In genomic region chr11:88405853-88406252, GRCh38 we compare ENCODE assay signal across 26 cellular contexts.
"Had no signal": no experiment of that assay in that cellular context is flagged by ENCODE, and none has a peak within 500 bp of the region (broad histone marks: within the 10 kb centered on the region; RNA-seq: fewer than 3 reads in every experiment).

No MANE protein-coding gene starts in this region.

- H3K4me3 ChIP-seq: esophagus muscularis mucosa, gastroesophageal sphincter, lower lobe of right lung, sigmoid colon, upper lobe of left lung had no signal

- H3K27ac Mint-ChIP-seq: activated B cell treated with CpG ODN at 0.5 μM for 24 hours; activated CD4-positive, alpha-beta memory T cell treated with anti-CD3 and anti-CD28 coated beads for 36 hours; activated CD8-positive, alpha-beta memory T cell treated with anti-CD3 and anti-CD28 coated beads, Interleukin-2, amount 10 ng/mL, durations not matched to agents 7 days and 5 days; brain; stimulated activated naive B cell treated with anti-CD40 and anti-IgM and Interleukin-4, amounts not matched to agents 10 μg/mL and 1 μg/mL and 100 μg/mL, for 72 hours had no signal

- H3K27me3 ChIP-seq: esophagus muscularis mucosa, gastroesophageal sphincter, sigmoid colon, upper lobe of left lung had no signal

- H3K27ac ChIP-seq: esophagus muscularis mucosa, gastroesophageal sphincter, lower lobe of right lung, sigmoid colon, upper lobe of left lung had no signal

- H3K36me3 ChIP-seq: esophagus muscularis mucosa, gastroesophageal sphincter, lower lobe of right lung, sigmoid colon, upper lobe of left lung had no signal

- H3K4me3 Mint-ChIP-seq: activated B cell treated with CpG ODN at 0.5 μM for 24 hours; activated CD4-positive, alpha-beta memory T cell treated with anti-CD3 and anti-CD28 coated beads for 36 hours; activated CD8-positive, alpha-beta memory T cell treated with anti-CD3 and anti-CD28 coated beads, Interleukin-2, amount 10 ng/mL, durations not matched to agents 7 days and 5 days; brain; naive B cell; neural crest cell; stimulated activated naive B cell treated with anti-CD40 and anti-IgM and Interleukin-4, amounts not matched to agents 10 μg/mL and 1 μg/mL and 100 μg/mL, for 72 hours had no signal

- ATAC-seq: activated CD8-positive, alpha-beta memory T cell treated with anti-CD3 and anti-CD28 coated beads, Interleukin-2, amount 10 ng/mL, durations not matched to agents 7 days and 5 days; gastroesophageal sphincter; stimulated activated naive B cell treated with anti-CD40 and anti-IgM and Interleukin-4, amounts not matched to agents 10 μg/mL and 1 μg/mL and 100 μg/mL, for 72 hours had no signal

- H3K9me3 ChIP-seq: esophagus muscularis mucosa, gastroesophageal sphincter, lower lobe of right lung, sigmoid colon, upper lobe of left lung had no signal

- H3K9me3 Mint-ChIP-seq: activated B cell treated with CpG ODN at 0.5 μM for 24 hours; activated CD4-positive, alpha-beta memory T cell treated with anti-CD3 and anti-CD28 coated beads for 36 hours; brain; neural crest cell; stimulated activated naive B cell treated with anti-CD40 and anti-IgM and Interleukin-4, amounts not matched to agents 10 μg/mL and 1 μg/mL and 100 μg/mL, for 72 hours had no signal

- DNase-seq: activated B cell treated with CpG ODN at 0.5 μM for 24 hours; activated CD4-positive, alpha-beta memory T cell treated with anti-CD3 and anti-CD28 coated beads for 36 hours; activated CD4-positive, alpha-beta T cell treated with anti-CD3 and anti-CD28 coated beads for 4 hours; activated CD8-positive, alpha-beta memory T cell treated with anti-CD3 and anti-CD28 coated beads, Interleukin-2, amount 10 ng/mL, durations not matched to agents 7 days and 5 days; activated effector memory CD4-positive, alpha-beta T cell treated with anti-CD3 and anti-CD28 coated beads, Interleukin-2, amount 50 U/mL, for 16 hours; activated naive CD4-positive, alpha-beta T cell treated with anti-CD3 and anti-CD28 coated beads, Interleukin-2, amount 50 U/mL, for 16 hours; activated T-cell treated with anti-CD3 and anti-CD28 coated beads for 4 hours; aorta; central memory CD4-positive, alpha-beta T cell; dermis blood vessel endothelial cell; effector CD8-positive, alpha-beta T cell; head of caudate nucleus; hypothalamus; lower lobe of right lung; naive B cell; sigmoid colon; stimulated activated CD4-positive, alpha-beta T cell treated with anti-CD3 and anti-CD28 coated beads, Interleukin-2, amount 100 ng/mL, for 48 hours; stimulated activated CD8-positive, alpha-beta memory T cell treated with anti-CD3 and anti-CD28 coated beads, Interleukin-4, amount 100 ng/mL, for 48 hours; stimulated activated naive B cell treated with anti-CD40 and anti-IgM and Interleukin-4, amounts not matched to agents 10 μg/mL and 1 μg/mL and 100 μg/mL, for 72 hours; T-helper 1 cell; T1000; upper lobe of left lung had no signal

- H3K27me3 Mint-ChIP-seq: activated B cell treated with CpG ODN at 0.5 μM for 24 hours; activated CD4-positive, alpha-beta memory T cell treated with anti-CD3 and anti-CD28 coated beads for 36 hours; activated CD8-positive, alpha-beta memory T cell treated with anti-CD3 and anti-CD28 coated beads, Interleukin-2, amount 10 ng/mL, durations not matched to agents 7 days and 5 days; naive B cell; stimulated activated naive B cell treated with anti-CD40 and anti-IgM and Interleukin-4, amounts not matched to agents 10 μg/mL and 1 μg/mL and 100 μg/mL, for 72 hours had no signal

- H3K4me1 Mint-ChIP-seq: activated B cell treated with CpG ODN at 0.5 μM for 24 hours; naive B cell; stimulated activated naive B cell treated with anti-CD40 and anti-IgM and Interleukin-4, amounts not matched to agents 10 μg/mL and 1 μg/mL and 100 μg/mL, for 72 hours had no signal

- H3K36me3 Mint-ChIP-seq: activated CD4-positive, alpha-beta memory T cell treated with anti-CD3 and anti-CD28 coated beads for 36 hours; brain; naive B cell; stimulated activated naive B cell treated with anti-CD40 and anti-IgM and Interleukin-4, amounts not matched to agents 10 μg/mL and 1 μg/mL and 100 μg/mL, for 72 hours had no signal
